ENCODE assay signal across 8 cellular contexts in genomic region chr6:90295854-90296345, GRCh38. TPM values are rescaled to one million over a fixed set of nuclear protein-coding genes. Genes with fewer than 3 reads are reported as not detected.
A peak's percentile ranks its signal among the peaks of the same experiment; 100 is the strongest.
DNase-seq lines count a peak whose midpoint lies in the region; ATAC-seq and TF ChIP-seq lines count a peak whose summit lies in the region.

No MANE protein-coding gene starts in this region.

- H3K27ac ChIP-seq in coronary artery: peak overlapping the region; percentile 89 to 92

- TF ChIP-seq CTCF in HFF-Myc (IDR thresholded peaks at IDR 0.05; ENCODE audit: low read depth, low read length, missing control alignments): no peak
- no peak for TF ChIP-seq CTCF in coronary artery (IDR thresholded peaks at IDR 0.05)

- ATAC-seq in left colon: peak; percentile 59
- ATAC-seq in GM18858 (IDR thresholded peaks at IDR 0.05; ENCODE audit: unreplicated experiment): no peak

- intact Hi-C loops in left colon (cut with DNase I, micrococcal nuclease): no loop called here

- H3K4me3 ChIP-seq in HFF-Myc (replicated peaks; ENCODE audit: low read depth, low read length) (peak overlapping the region; percentile 48), coronary artery (peak overlapping the region; percentile 99)

- DNase-seq in DMS153 treated with DMSO at 0.1 percent for 48 hours (lab: John Stamatoyannopoulos, UW; ENCODE audit: unreplicated experiment): peak; percentile 30
- peak; percentile 20 for DNase-seq in HFF-Myc (ENCODE audit: extremely low read depth, low read depth)
- peak; percentile 57 for DNase-seq in NCI-H2196 (lab: John Stamatoyannopoulos, UW; ENCODE audit: unreplicated experiment)
- DNase-seq in activated CD4-positive, alpha-beta T cell treated with anti-CD3 and anti-CD28 coated beads for 48 hours: peak; percentile 75
- DNase-seq in coronary artery (ENCODE audit: low spot score): peak; percentile 79
- peak; percentile 46 to 63 for DNase-seq in left colon
- DNase-seq in stimulated activated CD4-positive, alpha-beta T cell treated with anti-CD3 and anti-CD28 coated beads, Interleukin-1b, Interleukin-23, amount 100 ng/mL, for 4 hours (ENCODE audit: low read depth in 2 of 2): peak; percentile 53

RNA-seq across cellular contexts. Expression of gene BACH2, which starts 0.7 kb away (rescaled TPM):
- total RNA-seq in left colon: 1 to 10 TPM in 1 of 2 donors, under 1 TPM in 1; 0.67 to 1.3 TPM

Comparison
In these comparisons a context has a peak if more than half of its experiments do, and no peak if none do; other contexts are left out.
1. DNase-seq: peak in every context shown above with its lines; median percentile 79 in coronary artery; 75 in activated CD4-positive, alpha-beta T cell treated with anti-CD3 and anti-CD28 coated beads for 48 hours; 57 in NCI-H2196; 54 in left colon; 53 in stimulated activated CD4-positive, alpha-beta T cell treated with anti-CD3 and anti-CD28 coated beads, Interleukin-1b, Interleukin-23, amount 100 ng/mL, for 4 hours; 30 in DMS153 treated with DMSO at 0.1 percent for 48 hours; 20 in HFF-Myc.